ENCODE assay signal across 27 cellular contexts in genomic region chr17:66149562-66149961, GRCh38. TPM values are rescaled to one million over a fixed set of nuclear protein-coding genes. Genes with fewer than 3 reads are reported as not detected.
A peak's percentile ranks its signal among the peaks of the same experiment; 100 is the strongest.
DNase-seq lines count a peak whose midpoint lies in the region; ATAC-seq and TF ChIP-seq lines count a peak whose summit lies in the region.
"Had no signal": no experiment of that assay in that cellular context is flagged by ENCODE, and none has a peak within 500 bp of the region (broad histone marks: within the 10 kb centered on the region; RNA-seq: fewer than 3 reads in every experiment).

No MANE protein-coding gene starts in this region.

- H3K27ac Mint-ChIP-seq in activated naive CD8-positive, alpha-beta T cell treated with anti-CD3 and anti-CD28 coated beads, Interleukin-2, amount 10 ng/mL, durations not matched to agents 7 days and 5 days = peak overlapping the region; percentile 22
- H3K27ac Mint-ChIP-seq in activated naive CD8-positive, alpha-beta T cell treated with anti-CD3 and anti-CD28 coated beads for 36 hours = no peak overlapping the region
- H3K27ac Mint-ChIP-seq in activated T-helper 1 cell treated with anti-CD3 and anti-CD28 coated beads, Interleukin-12 subunit alpha, Interleukin-12 subunit beta, Interleukin-2, Interleukin-4 antibody, amounts not matched to agents 30 ng/mL and 10 ng/mL and 1 ng/mL, durations not matched to agents 14 hours and 24 hours and 36 hours = peak overlapping the region; percentile 45
- no peak overlapping the region for H3K27ac Mint-ChIP-seq in glutamatergic neuron (ENCODE audit: unreplicated experiment)
- H3K27ac Mint-ChIP-seq: CD8-positive, alpha-beta T cell; IgD-negative memory B cell had no signal

- no peak overlapping the region for H3K9ac ChIP-seq in KMS-11

- H3K4me2 ChIP-seq in KMS-11 = peak overlapping the region; percentile 9; the same call in 1 of the 2 replicates

- H3K36me3 Mint-ChIP-seq in activated naive CD8-positive, alpha-beta T cell treated with anti-CD3 and anti-CD28 coated beads, Interleukin-2, amount 10 ng/mL, durations not matched to agents 7 days and 5 days = peaks cover 5% of the 10 kb centered on the region
- H3K36me3 Mint-ChIP-seq in activated naive CD8-positive, alpha-beta T cell treated with anti-CD3 and anti-CD28 coated beads for 36 hours = no peaks in the 10 kb centered on the region
- peaks cover 6% of the 10 kb centered on the region for H3K36me3 Mint-ChIP-seq in activated T-helper 1 cell treated with anti-CD3 and anti-CD28 coated beads, Interleukin-12 subunit alpha, Interleukin-12 subunit beta, Interleukin-2, Interleukin-4 antibody, amounts not matched to agents 30 ng/mL and 10 ng/mL and 1 ng/mL, durations not matched to agents 14 hours and 24 hours and 36 hours (ENCODE audit: low read depth)
- H3K36me3 Mint-ChIP-seq in glutamatergic neuron (ENCODE audit: unreplicated experiment) = no peaks in the 10 kb centered on the region
- H3K36me3 Mint-ChIP-seq: CD8-positive, alpha-beta T cell; IgD-negative memory B cell had no signal

- ATAC-seq in activated naive CD8-positive, alpha-beta T cell treated with anti-CD3 and anti-CD28 coated beads, Interleukin-2, amount 10 ng/mL, durations not matched to agents 7 days and 5 days (ENCODE audit: low read depth) = no peak
- ATAC-seq in right cardiac atrium = no peak
- no peak for ATAC-seq in GM21717 (IDR thresholded peaks at IDR 0.05; ENCODE audit: unreplicated experiment)
- ATAC-seq: CD8-positive, alpha-beta T cell; GM12878; HCT116; PC-3; Right ventricle myocardium inferior; SK-N-SH treated with all-trans-retinoic acid at 6 μM for 48 hours had no signal

- no peak overlapping the region for H3K4me3 Mint-ChIP-seq in activated naive CD8-positive, alpha-beta T cell treated with anti-CD3 and anti-CD28 coated beads, Interleukin-2, amount 10 ng/mL, durations not matched to agents 7 days and 5 days
- no peak overlapping the region for H3K4me3 Mint-ChIP-seq in activated naive CD8-positive, alpha-beta T cell treated with anti-CD3 and anti-CD28 coated beads for 36 hours
- no peak overlapping the region for H3K4me3 Mint-ChIP-seq in activated T-helper 1 cell treated with anti-CD3 and anti-CD28 coated beads, Interleukin-12 subunit alpha, Interleukin-12 subunit beta, Interleukin-2, Interleukin-4 antibody, amounts not matched to agents 30 ng/mL and 10 ng/mL and 1 ng/mL, durations not matched to agents 14 hours and 24 hours and 36 hours
- H3K4me3 Mint-ChIP-seq in glutamatergic neuron (ENCODE audit: unreplicated experiment) = no peak overlapping the region
- H3K4me3 Mint-ChIP-seq: CD8-positive, alpha-beta T cell had no signal

- POLR2A ChIA-PET in activated naive CD8-positive, alpha-beta T cell treated with anti-CD3 and anti-CD28 coated beads, Interleukin-2, amount 10 ng/mL, durations not matched to agents 7 days and 5 days (lab: Charles Lee) = interaction anchor here (0.7 kb wide), 1 partner anchor 579 kb away, joined by 3 read pairs; no protein-coding TSS in a partner anchor

- no peak for DNase-seq in activated naive CD8-positive, alpha-beta T cell treated with anti-CD3 and anti-CD28 coated beads, Interleukin-2, amount 10 ng/mL, durations not matched to agents 7 days and 5 days
- DNase-seq in activated naive CD8-positive, alpha-beta T cell treated with anti-CD3 and anti-CD28 coated beads for 36 hours = no peak
- DNase-seq in activated T-helper 1 cell treated with anti-CD3 and anti-CD28 coated beads, Interleukin-12 subunit alpha, Interleukin-12 subunit beta, Interleukin-2, Interleukin-4 antibody, amounts not matched to agents 30 ng/mL and 10 ng/mL and 1 ng/mL, durations not matched to agents 14 hours and 24 hours and 36 hours (ENCODE audit: low spot score) = no peak
- DNase-seq in right cardiac atrium (no peak), glutamatergic neuron (no peak)
- DNase-seq: Caco-2; CD8-positive, alpha-beta T cell; GDM1; Karpas-422; NCI-H1092 treated with DMSO at 0.1 percent for 48 hours; NCI-H1436; NCI-H187; NCI-H2081 treated with DMSO at 0.1 percent for 48 hours; NCI-H2171; NCI-H345; NCI-H510A treated with DMSO at 0.1 percent for 48 hours; NCI-H748 treated with DMSO at 0.1 percent for 48 hours; PC-3; SJCRH30 had no signal

- no peak overlapping the region for H3K4me3 ChIP-seq in KMS-11 (IDR thresholded peaks at IDR 0.05; ENCODE audit: insufficient read depth, low read depth, low read length)
- no peak overlapping the region for H3K4me3 ChIP-seq in right cardiac atrium (ENCODE audit: low read length)
- H3K4me3 ChIP-seq: GM12878, SJCRH30 had no signal

- H3K9me3 ChIP-seq in right cardiac atrium (ENCODE audit: control insufficient read depth, low read length) = no peaks in the 10 kb centered on the region
- H3K9me3 ChIP-seq: SJCRH30 had no signal

- H3K27me3 ChIP-seq in KMS-11 (ENCODE audit: insufficient read depth, low read depth) (no peaks in the 10 kb centered on the region), right cardiac atrium (ENCODE audit: control insufficient read depth, insufficient read depth) (no peaks in the 10 kb centered on the region)
- H3K27me3 ChIP-seq: SJCRH30 had no signal

- no peaks in the 10 kb centered on the region for H3K36me3 ChIP-seq in KMS-11 (ENCODE audit: insufficient read depth)

- H3K27me3 Mint-ChIP-seq in activated naive CD8-positive, alpha-beta T cell treated with anti-CD3 and anti-CD28 coated beads, Interleukin-2, amount 10 ng/mL, durations not matched to agents 7 days and 5 days = peaks cover 6% of the 10 kb centered on the region
- no peaks in the 10 kb centered on the region for H3K27me3 Mint-ChIP-seq in activated naive CD8-positive, alpha-beta T cell treated with anti-CD3 and anti-CD28 coated beads for 36 hours
- no peaks in the 10 kb centered on the region for H3K27me3 Mint-ChIP-seq in activated T-helper 1 cell treated with anti-CD3 and anti-CD28 coated beads, Interleukin-12 subunit alpha, Interleukin-12 subunit beta, Interleukin-2, Interleukin-4 antibody, amounts not matched to agents 30 ng/mL and 10 ng/mL and 1 ng/mL, durations not matched to agents 14 hours and 24 hours and 36 hours (ENCODE audit: insufficient read depth)
- no peaks in the 10 kb centered on the region for H3K27me3 Mint-ChIP-seq in glutamatergic neuron (ENCODE audit: unreplicated experiment)

- H3K4me1 Mint-ChIP-seq in activated naive CD8-positive, alpha-beta T cell treated with anti-CD3 and anti-CD28 coated beads, Interleukin-2, amount 10 ng/mL, durations not matched to agents 7 days and 5 days = peaks cover 7% of the 10 kb centered on the region
- peaks cover 8% of the 10 kb centered on the region for H3K4me1 Mint-ChIP-seq in activated naive CD8-positive, alpha-beta T cell treated with anti-CD3 and anti-CD28 coated beads for 36 hours
- peaks cover 12% of the 10 kb centered on the region for H3K4me1 Mint-ChIP-seq in activated T-helper 1 cell treated with anti-CD3 and anti-CD28 coated beads, Interleukin-12 subunit alpha, Interleukin-12 subunit beta, Interleukin-2, Interleukin-4 antibody, amounts not matched to agents 30 ng/mL and 10 ng/mL and 1 ng/mL, durations not matched to agents 14 hours and 24 hours and 36 hours (ENCODE audit: low read depth)
- no peaks in the 10 kb centered on the region for H3K4me1 Mint-ChIP-seq in glutamatergic neuron (ENCODE audit: low read depth, unreplicated experiment)

- peaks cover 18% of the 10 kb centered on the region for H3K4me1 ChIP-seq in KMS-11 (ENCODE audit: low read depth, poor library complexity, severe bottlenecking)
- H3K4me1 ChIP-seq in right cardiac atrium (ENCODE audit: control insufficient read depth, insufficient read depth, low read length) = no peaks in the 10 kb centered on the region
- H3K4me1 ChIP-seq: Caco-2, SJCRH30 had no signal

- intact Hi-C loops in activated T-helper 1 cell treated with anti-CD3 and anti-CD28 coated beads, Interleukin-12 subunit alpha, Interleukin-12 subunit beta, Interleukin-2, Interleukin-4 antibody, amounts not matched to agents 30 ng/mL and 10 ng/mL and 1 ng/mL, durations not matched to agents 14 hours and 24 hours and 36 hours (cut with micrococcal nuclease) = no loop called here
- intact Hi-C loops in right cardiac atrium (cut with DNase I) = no loop called here

- TF ChIP-seq CTCF in KMS-11 (conservative IDR thresholded peaks at IDR 0.05; ENCODE audit: low read depth, low read length) = no peak
- no peak for TF ChIP-seq CTCF in glutamatergic neuron (IDR thresholded peaks at IDR 0.05; ENCODE audit: partially characterized antibody, unreplicated experiment)

- H3K79me2 ChIP-seq in KMS-11 (ENCODE audit: insufficient read depth, low read depth) = no peaks in the 10 kb centered on the region

- no peaks in the 10 kb centered on the region for H4K20me1 ChIP-seq in KMS-11 (ENCODE audit: insufficient read depth)

- H2AFZ ChIP-seq in KMS-11 (ENCODE audit: low read depth) = no peak overlapping the region

- peak overlapping the region; percentile 18; the same call in 1 of the 2 replicates for H3K27ac ChIP-seq in KMS-11
- H3K27ac ChIP-seq in right cardiac atrium (ENCODE audit: low read length) = no peak overlapping the region
- H3K27ac ChIP-seq: C4-2B, SJCRH30 had no signal

- H3K9me3 Mint-ChIP-seq in activated naive CD8-positive, alpha-beta T cell treated with anti-CD3 and anti-CD28 coated beads, Interleukin-2, amount 10 ng/mL, durations not matched to agents 7 days and 5 days = peaks cover 3% of the 10 kb centered on the region
- no peaks in the 10 kb centered on the region for H3K9me3 Mint-ChIP-seq in activated naive CD8-positive, alpha-beta T cell treated with anti-CD3 and anti-CD28 coated beads for 36 hours
- peaks cover 5% of the 10 kb centered on the region for H3K9me3 Mint-ChIP-seq in activated T-helper 1 cell treated with anti-CD3 and anti-CD28 coated beads, Interleukin-12 subunit alpha, Interleukin-12 subunit beta, Interleukin-2, Interleukin-4 antibody, amounts not matched to agents 30 ng/mL and 10 ng/mL and 1 ng/mL, durations not matched to agents 14 hours and 24 hours and 36 hours
- no peaks in the 10 kb centered on the region for H3K9me3 Mint-ChIP-seq in glutamatergic neuron (ENCODE audit: unreplicated experiment)
- H3K9me3 Mint-ChIP-seq: CD8-positive, alpha-beta T cell had no signal

RNA-seq across cellular contexts. Expression of gene CEP112, which starts 42.4 kb away (rescaled TPM):
- 1 to 10 TPM; 2.1 to 3.8 TPM for total RNA-seq in activated naive CD8-positive, alpha-beta T cell treated with anti-CD3 and anti-CD28 coated beads, Interleukin-2, amount 10 ng/mL, durations not matched to agents 7 days and 5 days
- 1 to 10 TPM in 1 of 2 experiments, under 1 TPM in 1; 0.54 to 1.3 TPM for total RNA-seq in activated naive CD8-positive, alpha-beta T cell treated with anti-CD3 and anti-CD28 coated beads for 36 hours
- 1.3 and 1.7 TPM in 2 replicates for total RNA-seq in activated T-helper 1 cell treated with anti-CD3 and anti-CD28 coated beads, Interleukin-12 subunit alpha, Interleukin-12 subunit beta, Interleukin-2, Interleukin-4 antibody, amounts not matched to agents 30 ng/mL and 10 ng/mL and 1 ng/mL, durations not matched to agents 14 hours and 24 hours and 36 hours
- total RNA-seq in right cardiac atrium = 10 to 100 TPM; 17.8 to 23.1 (median 20.5) TPM
- 11.1 TPM for polyA plus RNA-seq in right cardiac atrium
- 8.5 TPM for total RNA-seq in glutamatergic neuron (ENCODE audit: unreplicated experiment)
- polyA plus RNA-seq: IgD-negative memory B cell had no signal

Comparison
In these comparisons a context has a peak if more than half of its experiments do, and no peak if none do; other contexts are left out.
1. H3K27ac Mint-ChIP-seq: peak in activated naive CD8-positive, alpha-beta T cell treated with anti-CD3 and anti-CD28 coated beads, Interleukin-2, amount 10 ng/mL, durations not matched to agents 7 days and 5 days (single experiment) and activated T-helper 1 cell treated with anti-CD3 and anti-CD28 coated beads, Interleukin-12 subunit alpha, Interleukin-12 subunit beta, Interleukin-2, Interleukin-4 antibody, amounts not matched to agents 30 ng/mL and 10 ng/mL and 1 ng/mL, durations not matched to agents 14 hours and 24 hours and 36 hours (single experiment); none in activated naive CD8-positive, alpha-beta T cell treated with anti-CD3 and anti-CD28 coated beads for 36 hours (single experiment) and glutamatergic neuron (single experiment).